In genomic region chr17:53822764-53823163, GRCh38 we compare ENCODE assay signal across 40 cellular contexts. TPM values are rescaled to one million over a fixed set of nuclear protein-coding genes. Genes with fewer than 3 reads are reported as not detected.
"Had no signal": no experiment of that assay in that cellular context is flagged by ENCODE, and none has a peak within 500 bp of the region (broad histone marks: within the 10 kb centered on the region; RNA-seq: fewer than 3 reads in every experiment).

KIF2B (plus strand) TSS chr17:53822927; CDS start chr17:53823034, 107 bp downstream.

- H3K27ac ChIP-seq: body of pancreas, breast epithelium, cardiac muscle cell, colonic mucosa, epithelial cell of prostate, esophagus squamous epithelium, gastroesophageal sphincter, WERI-Rb-1 had no signal

- H3K27me3 Mint-ChIP-seq: activated B cell treated with CpG ODN at 0.5 μM for 24 hours; activated CD8-positive, alpha-beta T cell treated with anti-CD3 and anti-CD28 coated beads for 36 hours; activated naive CD8-positive, alpha-beta T cell; activated T-helper 17 cell treated with anti-CD3 and anti-CD28 coated beads, Interleukin-2, amount 50 U/mL, for 72 hours; T-helper 17 cell had no signal

- H3K36me3 Mint-ChIP-seq: activated naive CD8-positive, alpha-beta T cell had no signal

- H3K4me1 Mint-ChIP-seq: activated B cell treated with CpG ODN at 0.5 μM for 24 hours; activated T-helper 17 cell treated with anti-CD3 and anti-CD28 coated beads, Interleukin-2, amount 50 U/mL, for 72 hours; T-helper 17 cell had no signal

- H3K4me3 ChIP-seq: body of pancreas, breast epithelium, cardiac muscle cell, colonic mucosa, esophagus squamous epithelium, gastroesophageal sphincter had no signal

- H3K27ac Mint-ChIP-seq: activated B cell treated with CpG ODN at 0.5 μM for 24 hours; activated CD8-positive, alpha-beta T cell treated with anti-CD3 and anti-CD28 coated beads for 36 hours; activated naive CD8-positive, alpha-beta T cell; activated T-helper 17 cell treated with anti-CD3 and anti-CD28 coated beads, Interleukin-2, amount 50 U/mL, for 72 hours; T-helper 17 cell; T-helper 2 cell treated with Interferon-gamma antibody and Interleukin-4, amounts not matched to agents 5 μg/mL and 100 μg/mL, for 36 hours had no signal

- ATAC-seq: activated CD4-positive, CD25-positive, alpha-beta regulatory T cell treated with anti-CD3 and anti-CD28 coated beads, Interleukin-2, amount 50 U/mL, for 24 hours; activated CD8-positive, alpha-beta T cell treated with anti-CD3 and anti-CD28 coated beads for 36 hours; activated T-cell treated with anti-CD3 and anti-CD28 coated beads, Interleukin-2, amount 50 U/mL, for 4 hours; activated T-helper 17 cell treated with anti-CD3 and anti-CD28 coated beads, Interleukin-2, amount 50 U/mL, for 72 hours; body of pancreas; gastroesophageal sphincter; T-helper 17 cell had no signal

- H3K4me3 Mint-ChIP-seq: activated B cell treated with CpG ODN at 0.5 μM for 24 hours; activated CD8-positive, alpha-beta T cell treated with anti-CD3 and anti-CD28 coated beads for 36 hours; activated naive CD8-positive, alpha-beta T cell; activated T-cell treated with anti-CD3 and anti-CD28 coated beads, Interleukin-2, amount 50 U/mL, for 4 hours; activated T-helper 17 cell treated with anti-CD3 and anti-CD28 coated beads, Interleukin-2, amount 50 U/mL, for 72 hours; T-helper 17 cell; T-helper 2 cell treated with Interferon-gamma antibody and Interleukin-4, amounts not matched to agents 5 μg/mL and 100 μg/mL, for 36 hours had no signal

- H3K4me1 ChIP-seq: body of pancreas, breast epithelium, colonic mucosa, esophagus squamous epithelium, gastroesophageal sphincter had no signal

- DNase-seq: activated B cell treated with CpG ODN at 0.5 μM for 24 hours; activated CD4-positive, alpha-beta T cell treated with anti-CD3 and anti-CD28 coated beads for 48 hours; activated CD4-positive, alpha-beta T cell treated with anti-CD3 and anti-CD28 coated beads, Interleukin-2, amount 50 U/mL, for 1 hour; activated CD4-positive, alpha-beta T cell treated with anti-CD3 and anti-CD28 coated beads, Interleukin-2, amount 50 U/mL, for 48 hours; activated CD8-positive, alpha-beta memory T cell treated with anti-CD3 and anti-CD28 coated beads for 24 hours; activated CD8-positive, alpha-beta T cell treated with anti-CD3 and anti-CD28 coated beads for 36 hours; activated effector memory CD4-positive, alpha-beta T cell treated with Interleukin-2 at 50 U/mL for 16 hours; activated gamma-delta T cell treated with Interleukin-2 at 50 U/mL for 16 hours; activated naive CD4-positive, alpha-beta T cell treated with anti-CD3 and anti-CD28 coated beads, Interleukin-2, amount 50 U/mL, for 16 hours; activated naive CD4-positive, alpha-beta T cell treated with Interleukin-2 at 50 U/mL for 16 hours; activated T-cell treated with anti-CD3 and anti-CD28 coated beads, Interleukin-2, amount 50 U/mL, for 4 hours; amniotic stem cell; anterior cingulate cortex; body of pancreas; central memory CD4-positive, alpha-beta T cell; cerebellar nuclear complex; colonic mucosa; effector CD8-positive, alpha-beta T cell; esophagus squamous epithelium; foreskin melanocyte; T-helper 1 cell; T-helper 17 cell; T1000; WERI-Rb-1 had no signal

- FAIRE-seq: endometrium, endothelial cell of umbilical vein had no signal

- H3K9me3 ChIP-seq: body of pancreas, breast epithelium, colonic mucosa, esophagus squamous epithelium, gastroesophageal sphincter had no signal

- H3K36me3 ChIP-seq: breast epithelium, cardiac muscle cell, colonic mucosa, esophagus squamous epithelium, gastroesophageal sphincter, WERI-Rb-1 had no signal

- H3K27me3 ChIP-seq: body of pancreas, breast epithelium, cardiac muscle cell, colonic mucosa, esophagus squamous epithelium, gastroesophageal sphincter had no signal

RNA-seq across cellular contexts. Expression of gene KIF2B, which starts in this region (rescaled TPM):
- total RNA-seq: activated B cell treated with CpG ODN at 0.5 μM for 24 hours; activated CD8-positive, alpha-beta T cell treated with anti-CD3 and anti-CD28 coated beads for 36 hours; activated T-cell treated with anti-CD3 and anti-CD28 coated beads, Interleukin-2, amount 50 U/mL, for 4 hours; activated T-helper 17 cell treated with anti-CD3 and anti-CD28 coated beads, Interleukin-2, amount 50 U/mL, for 72 hours; body of pancreas; breast epithelium; cardiac muscle cell; colonic mucosa; dermis microvascular lymphatic vessel endothelial cell; endothelial cell of umbilical vein; esophagus squamous epithelium; fibroblast of lung; fibroblast of villous mesenchyme; gastroesophageal sphincter; glomerular endothelial cell; T-helper 17 cell had no signal
- polyA plus RNA-seq: adipose tissue, cardiac muscle cell, endothelial cell of umbilical vein, esophagus, fibroblast of lung had no signal
